Comparison of ENCODE assay signal across 26 cellular contexts in the genomic region with DNA sequence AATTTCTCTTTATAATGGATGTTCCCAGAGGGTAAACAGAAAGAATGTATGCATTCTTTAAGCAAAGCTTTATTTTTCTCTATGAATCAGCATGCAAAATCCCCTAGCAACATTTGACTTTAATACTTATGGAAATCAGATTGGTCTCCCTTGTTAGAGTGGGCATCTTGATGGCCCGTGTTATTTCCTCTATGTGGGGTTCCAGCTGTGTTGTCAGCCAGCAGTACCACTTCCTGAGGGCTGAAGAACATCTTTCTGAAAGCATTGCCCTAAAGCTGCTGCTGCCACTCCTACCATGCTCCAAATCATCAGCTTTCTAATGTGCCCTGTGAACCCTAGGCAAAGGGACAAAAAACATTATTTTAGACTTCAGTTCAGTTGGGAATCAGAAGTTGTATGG.
DNase-seq lines count a peak whose midpoint lies in the region; ATAC-seq, FAIRE-seq and TF ChIP-seq lines count a peak whose summit lies in the region.
"Had no signal": no experiment of that assay in that cellular context is flagged by ENCODE, and none has a peak within 500 bp of the region (broad histone marks: within the 10 kb centered on the region; RNA-seq: fewer than 3 reads in every experiment).

No MANE protein-coding gene starts in this region.

- no peaks in the 10 kb centered on the region for H3K9me3 Mint-ChIP-seq in activated CD4-positive, alpha-beta T cell treated with anti-CD3 and anti-CD28 coated beads, Interleukin-2, amount 10 ng/mL, durations not matched to agents 24 days and 14 days
- H3K9me3 Mint-ChIP-seq: CD8-positive, alpha-beta memory T cell; GM23338 had no signal

- no peaks in the 10 kb centered on the region for H3K36me3 ChIP-seq in OCI-LY3 (replicated peaks; ENCODE audit: low read depth, low read length)
- H3K36me3 ChIP-seq in endothelial cell of umbilical vein (ENCODE audit: control insufficient read depth in 2 of 2, extremely low read depth in 1 of 2, insufficient read depth in 2 of 2, low read length in 2 of 2) = no peaks in the 10 kb centered on the region
- H3K36me3 ChIP-seq in gastrocnemius medialis = no peaks in the 10 kb centered on the region

- in situ Hi-C loops in gastrocnemius medialis (cut with MboI; ENCODE audit: low sequenced_read_pairs in 4 of 4) = no loop called here

- DNase-seq in activated CD4-positive, alpha-beta T cell treated with anti-CD3 and anti-CD28 coated beads, Interleukin-2, amount 10 ng/mL, durations not matched to agents 24 days and 14 days = peak; percentile 47
- DNase-seq in activated CD4-positive, alpha-beta T cell treated with anti-CD3 and anti-CD28 coated beads, Interleukin-2, amount 50 U/mL, for 4 hours = no peak
- DNase-seq in endothelial cell of umbilical vein (ENCODE audit: low read depth, low spot score) = no peak
- DNase-seq in gastrocnemius medialis = no peak
- no peak for DNase-seq in globus pallidus (ENCODE audit: low spot score)
- DNase-seq in NCI-H1694 (lab: John Stamatoyannopoulos, UW) = no peak
- DNase-seq: CD8-positive, alpha-beta memory T cell; DMS 273 treated with DMSO at 0.1 percent for 48 hours; DMS79 treated with DMSO at 0.1 percent for 48 hours; H9; Kasumi-1; NCI-H187; NCI-H524; NCI-H774; RPMI8226; SHP77; T-helper 2 cell had no signal

- no peaks in the 10 kb centered on the region for H3K9me3 ChIP-seq in OCI-LY3 (ENCODE audit: insufficient read depth, low read length)
- H3K9me3 ChIP-seq in endothelial cell of umbilical vein (replicated peaks; ENCODE audit: control insufficient read depth, insufficient read depth, low read length) = no peaks in the 10 kb centered on the region
- no peaks in the 10 kb centered on the region for H3K9me3 ChIP-seq in gastrocnemius medialis

- H3K27me3 ChIP-seq in OCI-LY3 (ENCODE audit: low read depth, low read length) = no peaks in the 10 kb centered on the region
- H3K27me3 ChIP-seq in endothelial cell of umbilical vein (ENCODE audit: control insufficient read depth in 2 of 2, insufficient read depth in 2 of 2, low read length in 2 of 2) = no peaks in the 10 kb centered on the region
- H3K27me3 ChIP-seq in gastrocnemius medialis = no peaks in the 10 kb centered on the region

- POLR2A ChIA-PET in endothelial cell of umbilical vein (lab: Charles Lee) = no interaction called here

- no peaks in the 10 kb centered on the region for H3K4me1 Mint-ChIP-seq in activated CD4-positive, alpha-beta T cell treated with anti-CD3 and anti-CD28 coated beads, Interleukin-2, amount 10 ng/mL, durations not matched to agents 24 days and 14 days
- H3K4me1 Mint-ChIP-seq: B cell; CD14-positive monocyte; CD8-positive, alpha-beta memory T cell; GM23338 had no signal

- no peak for TF ChIP-seq CTCF in OCI-LY3 (IDR thresholded peaks at IDR 0.05; ENCODE audit: low read depth, low read length)
- TF ChIP-seq CTCF in endothelial cell of umbilical vein (IDR thresholded peaks at IDR 0.05; ENCODE audit: extremely low read depth in 1 of 2, insufficient read depth in 1 of 2, low read depth in 1 of 2, low read length in 2 of 2) = no peak
- TF ChIP-seq CTCF in gastrocnemius medialis (IDR thresholded peaks at IDR 0.05 in 4 of 5, conservative IDR thresholded peaks at IDR 0.05 in 1 of 5) = no peak

- no peak overlapping the region for H2AFZ ChIP-seq in OCI-LY3 (ENCODE audit: low read depth, low read length)
- H2AFZ ChIP-seq in endothelial cell of umbilical vein (ENCODE audit: low read depth, low read length) = peak overlapping the region; percentile 18
- H2AFZ ChIP-seq: GM23338 had no signal

- CTCF ChIA-PET in endothelial cell of umbilical vein (lab: Charles Lee) = interaction anchor here (1.4 to 3.2 kb wide), 3 partner anchors 16 to 41 kb away, joined by 4 to 36 read pairs (median 5); no protein-coding TSS in a partner anchor

- H3K4me3 ChIP-seq in OCI-LY3 (ENCODE audit: low read length) (no peak overlapping the region), endothelial cell of umbilical vein (replicated peaks in 1 of 3; ENCODE audit: insufficient read depth in 1 of 3, low read depth in 1 of 3, low read length in 3 of 3) (no peak overlapping the region), gastrocnemius medialis (no peak overlapping the region)
- H3K4me3 ChIP-seq: GM23338, K562 had no signal

- H3K27me3 Mint-ChIP-seq in activated CD4-positive, alpha-beta T cell treated with anti-CD3 and anti-CD28 coated beads, Interleukin-2, amount 10 ng/mL, durations not matched to agents 24 days and 14 days = peaks cover 4% of the 10 kb centered on the region

- no peak overlapping the region for H3K27ac Mint-ChIP-seq in activated CD4-positive, alpha-beta T cell treated with anti-CD3 and anti-CD28 coated beads, Interleukin-2, amount 10 ng/mL, durations not matched to agents 24 days and 14 days
- H3K27ac Mint-ChIP-seq: B cell; CD14-positive monocyte; CD8-positive, alpha-beta memory T cell; GM23338; H9 had no signal

- FAIRE-seq in endothelial cell of umbilical vein (lab: Jason Lieb, UNC) = no peak
- FAIRE-seq: A204.1, GM18507, HepG2, K562 had no signal

- no peaks in the 10 kb centered on the region for H3K9me1 ChIP-seq in endothelial cell of umbilical vein (replicated peaks; ENCODE audit: control insufficient read depth, extremely low read depth, insufficient read depth, low read length)

- TF ChIP-seq POLR2A in endothelial cell of umbilical vein (IDR thresholded peaks at IDR 0.05; ENCODE audit: low read depth, low read length) (no peak), gastrocnemius medialis (IDR thresholded peaks at IDR 0.05) (no peak)

- H4K20me1 ChIP-seq in OCI-LY3 (ENCODE audit: insufficient read depth, low read length) (no peaks in the 10 kb centered on the region), endothelial cell of umbilical vein (replicated peaks; ENCODE audit: control insufficient read depth, extremely low read depth, insufficient read depth, low read length) (no peaks in the 10 kb centered on the region)

- H3K36me3 Mint-ChIP-seq in activated CD4-positive, alpha-beta T cell treated with anti-CD3 and anti-CD28 coated beads, Interleukin-2, amount 10 ng/mL, durations not matched to agents 24 days and 14 days (ENCODE audit: low read depth) = no peaks in the 10 kb centered on the region
- H3K36me3 Mint-ChIP-seq: CD14-positive monocyte had no signal

- BruUV-seq in endothelial cell of umbilical vein (replicated peaks; lab: Mats Ljungman, UMichigan) = no TSS peak

- no peak overlapping the region for H3K9ac ChIP-seq in OCI-LY3 (ENCODE audit: low read length)
- no peak overlapping the region for H3K9ac ChIP-seq in endothelial cell of umbilical vein (replicated peaks; ENCODE audit: extremely low read depth, insufficient read depth, low read length)

- intact Hi-C loops in activated CD4-positive, alpha-beta T cell treated with anti-CD3 and anti-CD28 coated beads, Interleukin-2, amount 10 ng/mL, durations not matched to agents 24 days and 14 days (cut with micrococcal nuclease) = no loop called here
- intact Hi-C loops in endothelial cell of umbilical vein (cut with micrococcal nuclease) = no loop called here
- intact Hi-C loops in gastrocnemius medialis (cut with DNase I; ENCODE audit: low total_unique reads) = no loop called here

- ATAC-seq in gastrocnemius medialis (no peak), HG02571 (IDR thresholded peaks at IDR 0.05; ENCODE audit: unreplicated experiment) (no peak)
- ATAC-seq: GM23338, HepG2, K562 had no signal

- H3K4me3 Mint-ChIP-seq in activated CD4-positive, alpha-beta T cell treated with anti-CD3 and anti-CD28 coated beads, Interleukin-2, amount 10 ng/mL, durations not matched to agents 24 days and 14 days = no peak overlapping the region
- H3K4me3 Mint-ChIP-seq: B cell; CD14-positive monocyte; CD8-positive, alpha-beta memory T cell; GM23338; H9 had no signal

- H3K27ac ChIP-seq in OCI-LY3 (ENCODE audit: low read length) (peak overlapping the region; percentile 30), endothelial cell of umbilical vein (ENCODE audit: insufficient read depth, low read depth, low read length) (no peak overlapping the region), gastrocnemius medialis (no peak overlapping the region)

- H3K79me2 ChIP-seq in OCI-LY3 (ENCODE audit: low read length) (no peaks in the 10 kb centered on the region), endothelial cell of umbilical vein (ENCODE audit: control insufficient read depth, insufficient read depth, low read length) (no peaks in the 10 kb centered on the region)

- H3K4me2 ChIP-seq in OCI-LY3 (ENCODE audit: low read length) (peak overlapping the region; percentile 67), endothelial cell of umbilical vein (ENCODE audit: insufficient read depth, low read length) (no peak overlapping the region)
- H3K4me2 ChIP-seq: GM23338 had no signal

- H3K4me1 ChIP-seq in OCI-LY3 (ENCODE audit: low read length) = peaks cover 45% of the 10 kb centered on the region
- H3K4me1 ChIP-seq in endothelial cell of umbilical vein (ENCODE audit: control insufficient read depth, extremely low read depth, insufficient read depth, low read length) = peaks cover 28% of the 10 kb centered on the region
- peaks cover 26 to 32% of the 10 kb centered on the region in 2 donors for H3K4me1 ChIP-seq in gastrocnemius medialis

- dilution Hi-C loops in endothelial cell of umbilical vein (cut with MboI; ENCODE audit: extremely low pct_ligation_motif_present, low sequenced_read_pairs) = no loop called here

TF ChIP-seq in endothelial cell of umbilical vein, 7 proteins besides CTCF, POLR2A, EP300 and RAD21:
- TF ChIP-seq MYC (IDR thresholded peaks at IDR 0.05; ENCODE audit: low read depth, low read length) (no peak), JUN (IDR thresholded peaks at IDR 0.05; ENCODE audit: borderline replicate concordance, insufficient read depth, insufficient read length, low read depth) (no peak), MAX (IDR thresholded peaks at IDR 0.05; ENCODE audit: insufficient read depth, insufficient read length) (no peak), POLR2AphosphoS5 (IDR thresholded peaks at IDR 0.05; ENCODE audit: insufficient read depth, low read depth, low read length) (no peak), GATA2 (IDR thresholded peaks at IDR 0.05; ENCODE audit: insufficient read depth, insufficient read length, low read depth, low read length) (no peak), FOS (IDR thresholded peaks at IDR 0.05; ENCODE audit: borderline replicate concordance, insufficient read depth, low read length) (no peak), EZH2 (IDR thresholded peaks at IDR 0.05; ENCODE audit: borderline replicate concordance, low read depth, low read length, severe bottlenecking) (no peak)
